ENCODE assay signal across 1 cellular context in the genomic region with DNA sequence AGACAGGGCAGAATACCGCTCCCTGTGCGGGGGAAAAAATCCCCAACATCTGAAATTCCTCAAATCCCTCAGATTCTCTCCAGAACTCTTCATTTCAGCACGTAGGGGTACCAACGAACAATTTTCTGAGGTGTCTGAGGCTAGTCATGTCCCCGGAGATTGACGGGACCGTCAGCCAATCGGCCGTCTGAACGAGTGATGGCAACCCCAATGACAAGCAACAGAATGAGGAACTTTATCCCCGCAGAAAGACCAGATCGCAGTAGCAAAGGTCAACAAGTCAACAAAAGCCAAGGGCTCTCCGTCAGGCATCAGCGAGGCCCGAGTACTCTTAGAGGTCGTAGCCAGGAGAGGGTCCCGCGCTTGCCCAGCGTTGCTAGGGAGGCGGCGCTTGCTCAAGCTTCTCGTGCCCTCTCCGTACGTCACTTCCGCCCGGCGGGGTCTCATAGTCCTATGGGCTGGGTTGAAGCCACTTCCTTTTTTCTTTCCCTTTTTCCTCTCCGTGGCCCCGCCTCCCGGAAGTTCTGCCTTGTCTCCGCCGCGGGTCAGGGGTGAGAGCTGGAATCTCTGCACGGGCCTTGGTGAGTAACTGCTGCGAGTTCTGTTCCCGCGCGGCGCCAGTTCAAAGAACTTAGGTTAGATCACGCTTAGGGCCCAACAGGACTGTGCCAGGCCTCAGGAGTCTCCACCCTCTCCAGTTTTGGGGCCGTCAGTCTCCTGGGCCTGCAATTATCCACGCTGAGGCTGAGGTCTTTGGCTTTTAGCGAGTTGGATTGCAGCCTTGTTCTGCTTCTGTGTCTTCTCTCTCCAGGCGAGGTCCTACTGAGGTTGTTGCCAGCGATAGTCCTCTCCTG.
TF ChIP-seq lines count a peak whose summit lies in the region.

A gene with protein sequence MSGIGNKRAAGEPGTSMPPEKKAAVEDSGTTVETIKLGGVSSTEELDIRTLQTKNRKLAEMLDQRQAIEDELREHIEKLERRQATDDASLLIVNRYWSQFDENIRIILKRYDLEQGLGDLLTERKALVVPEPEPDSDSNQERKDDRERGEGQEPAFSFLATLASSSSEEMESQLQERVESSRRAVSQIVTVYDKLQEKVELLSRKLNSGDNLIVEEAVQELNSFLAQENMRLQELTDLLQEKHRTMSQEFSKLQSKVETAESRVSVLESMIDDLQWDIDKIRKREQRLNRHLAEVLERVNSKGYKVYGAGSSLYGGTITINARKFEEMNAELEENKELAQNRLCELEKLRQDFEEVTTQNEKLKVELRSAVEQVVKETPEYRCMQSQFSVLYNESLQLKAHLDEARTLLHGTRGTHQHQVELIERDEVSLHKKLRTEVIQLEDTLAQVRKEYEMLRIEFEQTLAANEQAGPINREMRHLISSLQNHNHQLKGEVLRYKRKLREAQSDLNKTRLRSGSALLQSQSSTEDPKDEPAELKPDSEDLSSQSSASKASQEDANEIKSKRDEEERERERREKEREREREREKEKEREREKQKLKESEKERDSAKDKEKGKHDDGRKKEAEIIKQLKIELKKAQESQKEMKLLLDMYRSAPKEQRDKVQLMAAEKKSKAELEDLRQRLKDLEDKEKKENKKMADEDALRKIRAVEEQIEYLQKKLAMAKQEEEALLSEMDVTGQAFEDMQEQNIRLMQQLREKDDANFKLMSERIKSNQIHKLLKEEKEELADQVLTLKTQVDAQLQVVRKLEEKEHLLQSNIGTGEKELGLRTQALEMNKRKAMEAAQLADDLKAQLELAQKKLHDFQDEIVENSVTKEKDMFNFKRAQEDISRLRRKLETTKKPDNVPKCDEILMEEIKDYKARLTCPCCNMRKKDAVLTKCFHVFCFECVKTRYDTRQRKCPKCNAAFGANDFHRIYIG (plus strand): TSS at position 520 of the 854 bp plus-strand sequence. CDS start 1,571 bp downstream, outside the sequence.

TF ChIP-seq in H1, 55 proteins besides CTCF, POLR2A, EP300 and RAD21 (continued from another document and continues in another):
- TF ChIP-seq, protein P1, sequence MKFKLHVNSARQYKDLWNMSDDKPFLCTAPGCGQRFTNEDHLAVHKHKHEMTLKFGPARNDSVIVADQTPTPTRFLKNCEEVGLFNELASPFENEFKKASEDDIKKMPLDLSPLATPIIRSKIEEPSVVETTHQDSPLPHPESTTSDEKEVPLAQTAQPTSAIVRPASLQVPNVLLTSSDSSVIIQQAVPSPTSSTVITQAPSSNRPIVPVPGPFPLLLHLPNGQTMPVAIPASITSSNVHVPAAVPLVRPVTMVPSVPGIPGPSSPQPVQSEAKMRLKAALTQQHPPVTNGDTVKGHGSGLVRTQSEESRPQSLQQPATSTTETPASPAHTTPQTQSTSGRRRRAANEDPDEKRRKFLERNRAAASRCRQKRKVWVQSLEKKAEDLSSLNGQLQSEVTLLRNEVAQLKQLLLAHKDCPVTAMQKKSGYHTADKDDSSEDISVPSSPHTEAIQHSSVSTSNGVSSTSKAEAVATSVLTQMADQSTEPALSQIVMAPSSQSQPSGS (IDR thresholded peaks at IDR 0.05; ENCODE audit: low read length), result no peak
- TF ChIP-seq TAF1 (IDR thresholded peaks at IDR 0.05; ENCODE audit: low read depth, low read length) (peak; percentile 62; the same call in 1 of the 2 replicates), KDM4A (IDR thresholded peaks at IDR 0.05; ENCODE audit: low read depth, low read length, severe bottlenecking) (peak; percentile 99), SIN3A (conservative IDR thresholded peaks at IDR 0.05 in 1 of 2, IDR thresholded peaks at IDR 0.05 in 1 of 2; ENCODE audit: low read depth in 1 of 2, low read length in 2 of 2) (peak in 1 of 2 experiments; percentile 52; a peak in 1 of 4 replicates), GTF2F1 (IDR thresholded peaks at IDR 0.05; ENCODE audit: borderline replicate concordance, low read depth, low read length) (no peak), SP2 (IDR thresholded peaks at IDR 0.05; ENCODE audit: low read length) (peak; percentile 76), CHD2 (IDR thresholded peaks at IDR 0.05; ENCODE audit: low read length) (peak; percentile 64; the same call in 1 of the 2 replicates), TEAD4 (IDR thresholded peaks at IDR 0.05; ENCODE audit: low read depth, low read length) (0 out of 2 replicates have a peak, but pooled peaks have one; percentile 19), CTBP2 (IDR thresholded peaks at IDR 0.05; ENCODE audit: borderline replicate concordance, insufficient read depth, insufficient read length, low read length) (no peak), JUN (IDR thresholded peaks at IDR 0.05; ENCODE audit: low read depth, low read length) (no peak), CEBPB (IDR thresholded peaks at IDR 0.05; ENCODE audit: low read depth, low read length) (no peak), SIX5 (IDR thresholded peaks at IDR 0.05; ENCODE audit: low read depth, low read length) (no peak), FOSL1 (IDR thresholded peaks at IDR 0.05; ENCODE audit: insufficient read depth, low read depth, low read length) (no peak), TBP (IDR thresholded peaks at IDR 0.05; ENCODE audit: low read depth, low read length) (peak; percentile 9; the same call in 1 of the 2 replicates), CBX5 (IDR thresholded peaks at IDR 0.05; ENCODE audit: low read depth, low read length) (no peak), BRCA1 (IDR thresholded peaks at IDR 0.05; ENCODE audit: low read depth, low read length) (no peak), RFX5 (IDR thresholded peaks at IDR 0.05; ENCODE audit: borderline replicate concordance, low read depth, low read length) (no peak), HDAC6 (IDR thresholded peaks at IDR 0.05; ENCODE audit: low read depth, low read length) (no peak), CREB1 (IDR thresholded peaks at IDR 0.05) (peak; percentile 89), CBX8 (IDR thresholded peaks at IDR 0.05; ENCODE audit: borderline replicate concordance, low read depth, low read length) (no peak), RXRA (IDR thresholded peaks at IDR 0.05; ENCODE audit: insufficient read depth, low read depth, low read length) (no peak), CHD1 (IDR thresholded peaks at IDR 0.05; ENCODE audit: low read depth, low read length) (no peak), ZNF274 (IDR thresholded peaks at IDR 0.05; ENCODE audit: borderline replicate concordance, extremely low read depth, low read length) (no peak), GABPA (IDR thresholded peaks at IDR 0.05; ENCODE audit: borderline replicate concordance, insufficient read depth, low read length) (peak; percentile 89), TAF7 (optimal IDR thresholded peaks at IDR 0.05; ENCODE audit: borderline replicate concordance, low read depth, low read length) (no peak), RBBP5 (IDR thresholded peaks at IDR 0.05; ENCODE audit: borderline replicate concordance, low read depth, low read length) (0 out of 2 replicates have a peak, but pooled peaks have one; percentile 25), POLR2AphosphoS5 (IDR thresholded peaks at IDR 0.05; ENCODE audit: low read depth, low read length) (no peak), SP1 (IDR thresholded peaks at IDR 0.05; ENCODE audit: low read depth, low read length) (peak; percentile 79), SUZ12 (IDR thresholded peaks at IDR 0.05; ENCODE audit: low read length) (no peak), KDM5A (IDR thresholded peaks at IDR 0.05; ENCODE audit: low read length) (peak; percentile 46; the same call in 1 of the 2 replicates), YY1 (IDR thresholded peaks at IDR 0.05; ENCODE audit: low read depth, low read length) (no peak), SRF (IDR thresholded peaks at IDR 0.05; ENCODE audit: low read depth, low read length) (no peak), BACH1 (IDR thresholded peaks at IDR 0.05; ENCODE audit: low read length) (no peak), TCF12 (IDR thresholded peaks at IDR 0.05; ENCODE audit: low read depth, low read length) (no peak), EGR1 (IDR thresholded peaks at IDR 0.05; ENCODE audit: borderline replicate concordance, low read depth, low read length) (0 out of 2 replicates have a peak, but pooled peaks have one; percentile 20), PHF8 (conservative IDR thresholded peaks at IDR 0.05; ENCODE audit: low read depth, low read length) (peak; percentile 60), BCL11A (IDR thresholded peaks at IDR 0.05; ENCODE audit: low read depth in 2 of 2, low read length in 2 of 2) (no peak), RNF2 (IDR thresholded peaks at IDR 0.05; ENCODE audit: borderline replicate concordance, low read depth, low read length, missing control alignments, poor library complexity, severe bottlenecking) (no peak), MAFK (IDR thresholded peaks at IDR 0.05; ENCODE audit: low read depth, low read length) (no peak), KDM1A (IDR thresholded peaks at IDR 0.05; ENCODE audit: borderline replicate concordance, low read length) (no peak)
- TF ChIP-seq, protein P2, sequence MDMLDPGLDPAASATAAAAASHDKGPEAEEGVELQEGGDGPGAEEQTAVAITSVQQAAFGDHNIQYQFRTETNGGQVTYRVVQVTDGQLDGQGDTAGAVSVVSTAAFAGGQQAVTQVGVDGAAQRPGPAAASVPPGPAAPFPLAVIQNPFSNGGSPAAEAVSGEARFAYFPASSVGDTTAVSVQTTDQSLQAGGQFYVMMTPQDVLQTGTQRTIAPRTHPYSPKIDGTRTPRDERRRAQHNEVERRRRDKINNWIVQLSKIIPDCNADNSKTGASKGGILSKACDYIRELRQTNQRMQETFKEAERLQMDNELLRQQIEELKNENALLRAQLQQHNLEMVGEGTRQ (IDR thresholded peaks at IDR 0.05; ENCODE audit: low read length), result no peak
- TF ChIP-seq, protein P3, sequence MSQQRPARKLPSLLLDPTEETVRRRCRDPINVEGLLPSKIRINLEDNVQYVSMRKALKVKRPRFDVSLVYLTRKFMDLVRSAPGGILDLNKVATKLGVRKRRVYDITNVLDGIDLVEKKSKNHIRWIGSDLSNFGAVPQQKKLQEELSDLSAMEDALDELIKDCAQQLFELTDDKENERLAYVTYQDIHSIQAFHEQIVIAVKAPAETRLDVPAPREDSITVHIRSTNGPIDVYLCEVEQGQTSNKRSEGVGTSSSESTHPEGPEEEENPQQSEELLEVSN (IDR thresholded peaks at IDR 0.05), result 0 out of 2 replicates have a peak, but pooled peaks have one; percentile 16
- TF ChIP-seq, protein P4, sequence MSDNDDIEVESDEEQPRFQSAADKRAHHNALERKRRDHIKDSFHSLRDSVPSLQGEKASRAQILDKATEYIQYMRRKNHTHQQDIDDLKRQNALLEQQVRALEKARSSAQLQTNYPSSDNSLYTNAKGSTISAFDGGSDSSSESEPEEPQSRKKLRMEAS (IDR thresholded peaks at IDR 0.05), result no peak
- TF ChIP-seq, protein P5, sequence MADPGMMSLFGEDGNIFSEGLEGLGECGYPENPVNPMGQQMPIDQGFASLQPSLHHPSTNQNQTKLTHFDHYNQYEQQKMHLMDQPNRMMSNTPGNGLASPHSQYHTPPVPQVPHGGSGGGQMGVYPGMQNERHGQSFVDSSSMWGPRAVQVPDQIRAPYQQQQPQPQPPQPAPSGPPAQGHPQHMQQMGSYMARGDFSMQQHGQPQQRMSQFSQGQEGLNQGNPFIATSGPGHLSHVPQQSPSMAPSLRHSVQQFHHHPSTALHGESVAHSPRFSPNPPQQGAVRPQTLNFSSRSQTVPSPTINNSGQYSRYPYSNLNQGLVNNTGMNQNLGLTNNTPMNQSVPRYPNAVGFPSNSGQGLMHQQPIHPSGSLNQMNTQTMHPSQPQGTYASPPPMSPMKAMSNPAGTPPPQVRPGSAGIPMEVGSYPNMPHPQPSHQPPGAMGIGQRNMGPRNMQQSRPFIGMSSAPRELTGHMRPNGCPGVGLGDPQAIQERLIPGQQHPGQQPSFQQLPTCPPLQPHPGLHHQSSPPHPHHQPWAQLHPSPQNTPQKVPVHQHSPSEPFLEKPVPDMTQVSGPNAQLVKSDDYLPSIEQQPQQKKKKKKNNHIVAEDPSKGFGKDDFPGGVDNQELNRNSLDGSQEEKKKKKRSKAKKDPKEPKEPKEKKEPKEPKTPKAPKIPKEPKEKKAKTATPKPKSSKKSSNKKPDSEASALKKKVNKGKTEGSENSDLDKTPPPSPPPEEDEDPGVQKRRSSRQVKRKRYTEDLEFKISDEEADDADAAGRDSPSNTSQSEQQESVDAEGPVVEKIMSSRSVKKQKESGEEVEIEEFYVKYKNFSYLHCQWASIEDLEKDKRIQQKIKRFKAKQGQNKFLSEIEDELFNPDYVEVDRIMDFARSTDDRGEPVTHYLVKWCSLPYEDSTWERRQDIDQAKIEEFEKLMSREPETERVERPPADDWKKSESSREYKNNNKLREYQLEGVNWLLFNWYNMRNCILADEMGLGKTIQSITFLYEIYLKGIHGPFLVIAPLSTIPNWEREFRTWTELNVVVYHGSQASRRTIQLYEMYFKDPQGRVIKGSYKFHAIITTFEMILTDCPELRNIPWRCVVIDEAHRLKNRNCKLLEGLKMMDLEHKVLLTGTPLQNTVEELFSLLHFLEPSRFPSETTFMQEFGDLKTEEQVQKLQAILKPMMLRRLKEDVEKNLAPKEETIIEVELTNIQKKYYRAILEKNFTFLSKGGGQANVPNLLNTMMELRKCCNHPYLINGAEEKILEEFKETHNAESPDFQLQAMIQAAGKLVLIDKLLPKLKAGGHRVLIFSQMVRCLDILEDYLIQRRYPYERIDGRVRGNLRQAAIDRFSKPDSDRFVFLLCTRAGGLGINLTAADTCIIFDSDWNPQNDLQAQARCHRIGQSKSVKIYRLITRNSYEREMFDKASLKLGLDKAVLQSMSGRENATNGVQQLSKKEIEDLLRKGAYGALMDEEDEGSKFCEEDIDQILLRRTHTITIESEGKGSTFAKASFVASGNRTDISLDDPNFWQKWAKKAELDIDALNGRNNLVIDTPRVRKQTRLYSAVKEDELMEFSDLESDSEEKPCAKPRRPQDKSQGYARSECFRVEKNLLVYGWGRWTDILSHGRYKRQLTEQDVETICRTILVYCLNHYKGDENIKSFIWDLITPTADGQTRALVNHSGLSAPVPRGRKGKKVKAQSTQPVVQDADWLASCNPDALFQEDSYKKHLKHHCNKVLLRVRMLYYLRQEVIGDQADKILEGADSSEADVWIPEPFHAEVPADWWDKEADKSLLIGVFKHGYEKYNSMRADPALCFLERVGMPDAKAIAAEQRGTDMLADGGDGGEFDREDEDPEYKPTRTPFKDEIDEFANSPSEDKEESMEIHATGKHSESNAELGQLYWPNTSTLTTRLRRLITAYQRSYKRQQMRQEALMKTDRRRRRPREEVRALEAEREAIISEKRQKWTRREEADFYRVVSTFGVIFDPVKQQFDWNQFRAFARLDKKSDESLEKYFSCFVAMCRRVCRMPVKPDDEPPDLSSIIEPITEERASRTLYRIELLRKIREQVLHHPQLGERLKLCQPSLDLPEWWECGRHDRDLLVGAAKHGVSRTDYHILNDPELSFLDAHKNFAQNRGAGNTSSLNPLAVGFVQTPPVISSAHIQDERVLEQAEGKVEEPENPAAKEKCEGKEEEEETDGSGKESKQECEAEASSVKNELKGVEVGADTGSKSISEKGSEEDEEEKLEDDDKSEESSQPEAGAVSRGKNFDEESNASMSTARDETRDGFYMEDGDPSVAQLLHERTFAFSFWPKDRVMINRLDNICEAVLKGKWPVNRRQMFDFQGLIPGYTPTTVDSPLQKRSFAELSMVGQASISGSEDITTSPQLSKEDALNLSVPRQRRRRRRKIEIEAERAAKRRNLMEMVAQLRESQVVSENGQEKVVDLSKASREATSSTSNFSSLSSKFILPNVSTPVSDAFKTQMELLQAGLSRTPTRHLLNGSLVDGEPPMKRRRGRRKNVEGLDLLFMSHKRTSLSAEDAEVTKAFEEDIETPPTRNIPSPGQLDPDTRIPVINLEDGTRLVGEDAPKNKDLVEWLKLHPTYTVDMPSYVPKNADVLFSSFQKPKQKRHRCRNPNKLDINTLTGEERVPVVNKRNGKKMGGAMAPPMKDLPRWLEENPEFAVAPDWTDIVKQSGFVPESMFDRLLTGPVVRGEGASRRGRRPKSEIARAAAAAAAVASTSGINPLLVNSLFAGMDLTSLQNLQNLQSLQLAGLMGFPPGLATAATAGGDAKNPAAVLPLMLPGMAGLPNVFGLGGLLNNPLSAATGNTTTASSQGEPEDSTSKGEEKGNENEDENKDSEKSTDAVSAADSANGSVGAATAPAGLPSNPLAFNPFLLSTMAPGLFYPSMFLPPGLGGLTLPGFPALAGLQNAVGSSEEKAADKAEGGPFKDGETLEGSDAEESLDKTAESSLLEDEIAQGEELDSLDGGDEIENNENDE (IDR thresholded peaks at IDR 0.05; ENCODE audit: insufficient replicate concordance, low read length), result no peak
